In genomic region chr13:113633485-113633873, GRCh38 we compare ENCODE assay signal across 18 cellular contexts. TPM values are rescaled to one million over a fixed set of nuclear protein-coding genes. Genes with fewer than 3 reads are reported as not detected.
"Had no signal": no experiment of that assay in that cellular context is flagged by ENCODE, and none has a peak within 500 bp of the region (broad histone marks: within the 10 kb centered on the region; RNA-seq: fewer than 3 reads in every experiment).

No MANE protein-coding gene starts in this region.

- ATAC-seq: left colon; right cardiac atrium; stimulated activated effector memory CD8-positive, alpha-beta T cell treated with anti-CD3 and anti-CD28 coated beads, Interleukin-12 subunit alpha, Interleukin-12 subunit beta, amount 100 ng/mL, for 72 hours; T-helper 17 cell had no signal

- H3K9me3 Mint-ChIP-seq: activated naive CD8-positive, alpha-beta T cell treated with anti-CD3 and anti-CD28 coated beads, Interleukin-2, amount 10 ng/mL, durations not matched to agents 7 days and 5 days; naive B cell; stimulated activated effector memory CD8-positive, alpha-beta T cell treated with anti-CD3 and anti-CD28 coated beads, Interleukin-12 subunit alpha, Interleukin-12 subunit beta, amount 100 ng/mL, for 72 hours had no signal

- H3K27ac ChIP-seq: epithelial cell of prostate, tibial nerve, vagina, WERI-Rb-1 had no signal

- H3K9me3 ChIP-seq: tibial nerve, vagina had no signal

- H3K27ac Mint-ChIP-seq: stimulated activated effector memory CD8-positive, alpha-beta T cell treated with anti-CD3 and anti-CD28 coated beads, Interleukin-12 subunit alpha, Interleukin-12 subunit beta, amount 100 ng/mL, for 72 hours; T-helper 17 cell had no signal

- H3K27me3 Mint-ChIP-seq: activated naive CD8-positive, alpha-beta T cell treated with anti-CD3 and anti-CD28 coated beads, Interleukin-2, amount 10 ng/mL, durations not matched to agents 7 days and 5 days; naive B cell; T-helper 17 cell had no signal

- DNase-seq: activated CD4-positive, alpha-beta T cell treated with anti-CD3 and anti-CD28 coated beads, Interleukin-2, amount 50 U/mL, for 48 hours; activated naive CD8-positive, alpha-beta T cell treated with anti-CD3 and anti-CD28 coated beads, Interleukin-2, amount 10 ng/mL, durations not matched to agents 7 days and 5 days; anterior cingulate cortex; effector memory CD4-positive, alpha-beta T cell; foreskin melanocyte; head of caudate nucleus; left colon; naive B cell; stimulated activated CD4-positive, alpha-beta T cell treated with anti-CD3 and anti-CD28 coated beads, Interleukin-1b, Interleukin-23, amount 100 ng/mL, for 48 hours; T-helper 17 cell; WERI-Rb-1 had no signal

- H3K4me3 Mint-ChIP-seq: activated naive CD8-positive, alpha-beta T cell treated with anti-CD3 and anti-CD28 coated beads, Interleukin-2, amount 10 ng/mL, durations not matched to agents 7 days and 5 days; naive B cell; stimulated activated effector memory CD8-positive, alpha-beta T cell treated with anti-CD3 and anti-CD28 coated beads, Interleukin-12 subunit alpha, Interleukin-12 subunit beta, amount 100 ng/mL, for 72 hours; T-helper 17 cell had no signal

- H3K4me1 ChIP-seq: tibial nerve, vagina had no signal

- H3K27me3 ChIP-seq: tibial nerve, vagina had no signal

- H3K4me3 ChIP-seq: tibial nerve, vagina had no signal

RNA-seq across cellular contexts. Expression of gene ATP4B, which starts 24.5 kb away (rescaled TPM):
- total RNA-seq: activated naive CD8-positive, alpha-beta T cell treated with anti-CD3 and anti-CD28 coated beads, Interleukin-2, amount 10 ng/mL, durations not matched to agents 7 days and 5 days; fibroblast of lung; left colon; mononuclear cell; right cardiac atrium; T-helper 17 cell; tibial nerve; vagina had no signal
- polyA plus RNA-seq: fibroblast of lung, right cardiac atrium had no signal

RNA-seq across cellular contexts. Expression of gene GRK1, which starts 33.5 kb away (rescaled TPM):
- total RNA-seq: activated naive CD8-positive, alpha-beta T cell treated with anti-CD3 and anti-CD28 coated beads, Interleukin-2, amount 10 ng/mL, durations not matched to agents 7 days and 5 days; mononuclear cell; tibial nerve; vagina had no signal
- polyA plus RNA-seq: fibroblast of lung had no signal
